Comparison of ENCODE assay signal across 35 cellular contexts in genomic region chr2:114517580-114517979, GRCh38.
"Had no signal": no experiment of that assay in that cellular context is flagged by ENCODE, and none has a peak within 500 bp of the region (broad histone marks: within the 10 kb centered on the region; RNA-seq: fewer than 3 reads in every experiment).

No MANE protein-coding gene starts in this region.

- DNase-seq: Karpas-422, Kasumi-1, KBM-7, KG1, MM.1S, MV-4-11, NCI-H1048, NCI-H1092, NCI-H1092 treated with DMSO at 0.1 percent for 48 hours, NCI-H1105, NCI-H1105 treated with DMSO at 0.1 percent for 48 hours, NCI-H1417, NCI-H1417 treated with DMSO at 0.1 percent for 48 hours, NCI-H1436, NCI-H1436 treated with DMSO at 0.1 percent for 48 hours, NCI-H146, NCI-H1694, NCI-H1694 treated with DMSO at 0.1 percent for 48 hours, NCI-H187, NCI-H187 treated with DMSO at 0.1 percent for 48 hours, NCI-H1930, NCI-H2029, NCI-H2029 treated with DMSO at 0.1 percent for 48 hours, NCI-H2081, NCI-H2081 treated with DMSO at 0.1 percent for 48 hours, NCI-H2107, NCI-H2171, NCI-H2171 treated with DMSO at 0.1 percent for 48 hours, NCI-H2227 treated with DMSO at 0.1 percent for 48 hours, NCI-H226, NCI-H345, NCI-H446, NCI-H446 treated with DMSO at 0.1 percent for 48 hours, NCI-H510A treated with DMSO at 0.1 percent for 48 hours had no signal

- H3K27ac ChIP-seq: KMS-11 had no signal
